9 cellular contexts compared by ENCODE assay signal in the genomic region with DNA sequence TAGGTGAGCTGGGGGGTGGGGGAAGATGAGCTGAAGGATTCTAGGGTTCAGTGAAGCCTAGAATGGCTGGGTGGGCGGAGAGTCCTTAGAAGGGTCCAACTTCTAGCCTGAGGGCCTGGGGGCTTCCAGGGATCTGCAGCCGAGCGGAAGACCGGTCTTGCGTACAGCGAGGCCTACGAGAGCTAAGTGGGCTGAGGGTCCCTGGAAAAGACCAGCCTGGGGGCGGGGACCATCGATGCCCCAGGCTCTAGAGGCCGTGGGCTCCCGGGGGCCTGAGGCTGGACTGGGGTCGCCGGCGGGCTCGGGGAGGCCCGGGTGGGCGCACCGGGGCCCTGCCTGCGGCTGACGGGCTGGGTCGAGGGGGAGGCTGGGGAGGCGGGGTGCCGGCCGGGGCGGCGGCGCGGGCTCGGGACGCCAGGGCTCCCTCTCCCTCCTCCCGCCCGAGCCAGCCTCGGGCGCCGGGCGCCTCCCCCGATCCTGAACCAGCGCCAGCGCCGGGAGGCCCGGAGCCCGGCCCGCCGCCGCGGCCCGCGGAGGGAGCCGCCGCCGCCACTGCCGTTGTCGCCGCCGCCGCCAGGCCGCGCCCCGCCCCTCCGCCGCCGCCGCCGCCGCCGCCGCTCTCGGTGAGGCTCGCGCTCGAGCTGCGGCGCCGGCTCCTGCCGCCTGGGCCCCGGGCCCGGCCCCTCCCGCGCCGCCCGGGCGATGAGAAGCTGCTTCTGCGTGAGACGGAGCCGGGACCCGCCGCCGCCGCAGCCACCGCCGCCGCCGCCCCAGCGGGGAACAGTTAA. TPM values are rescaled to one million over a fixed set of nuclear protein-coding genes. Genes with fewer than 3 reads are reported as not detected.
DNase-seq lines count a peak whose midpoint lies in the region; ATAC-seq, FAIRE-seq and TF ChIP-seq lines count a peak whose summit lies in the region.
"Had no signal": no experiment of that assay in that cellular context is flagged by ENCODE, and none has a peak within 500 bp of the region (broad histone marks: within the 10 kb centered on the region; RNA-seq: fewer than 3 reads in every experiment).

MVB12B (plus strand) TSS at position 602 of the 788 bp plus-strand sequence; CDS start at position 703, 101 bp downstream.

- no peak for FAIRE-seq in pancreas (lab: Jason Lieb, UNC)
- FAIRE-seq: endometrium had no signal

- H3K27me3 ChIP-seq in pancreas (no peaks in the 10 kb centered on the region), vagina (no peaks in the 10 kb centered on the region)

- H3K27ac ChIP-seq in pancreas: peak within 1 kb of the TSS in 1 of 4 donors; percentile 31
- peak within 1 kb of the TSS; percentile 93 for H3K27ac ChIP-seq in vagina

- DNase-seq in GM19240 (ENCODE audit: insufficient read length, low spot score) (peak; percentile 32), RKO (ENCODE audit: low spot score) (peak; percentile 59), head of caudate nucleus (peak in 33 of 42 donors; percentile 25 to 83 (median 67)), pancreas (peak in 5 of 6 donors; percentile 35 to 81 (median 63)), vagina (ENCODE audit: extremely low spot score in 2 of 2) (no peak)
- peak; percentile 64 for DNase-seq in activated naive CD4-positive, alpha-beta T cell treated with anti-CD3 and anti-CD28 coated beads, Interleukin-2, amount 50 U/mL, for 16 hours

- no peak for TF ChIP-seq POLR2A in vagina (IDR thresholded peaks at IDR 0.05)

- H3K9me3 ChIP-seq in pancreas: no peaks in the 10 kb centered on the region
- H3K9me3 ChIP-seq in vagina: peaks cover 7% of the 10 kb centered on the region

- peak within 1 kb of the TSS; percentile 35 to 64 (median 58) for H3K4me3 ChIP-seq in pancreas
- H3K4me3 ChIP-seq in vagina: peak within 1 kb of the TSS; percentile 63 to 81

- H3K4me1 ChIP-seq in pancreas (peaks cover 0 to 6% (median 0%) of the 10 kb centered on the region in 3 donors), vagina (peaks cover 44% of the 10 kb centered on the region)

- 6 to 20% methylated on average over 28 to 91 of the region's 94 CpGs for whole genome bisulfite sequencing in pancreas, 2 donors

- no peak for TF ChIP-seq CTCF in pancreas (IDR thresholded peaks at IDR 0.05)
- TF ChIP-seq CTCF in vagina (IDR thresholded peaks at IDR 0.05): no peak

- peak; percentile 69 to 87 (median 76) for ATAC-seq in pancreas
- ATAC-seq in HG03460 (IDR thresholded peaks at IDR 0.05; ENCODE audit: unreplicated experiment): no peak
- ATAC-seq in GM21619 (IDR thresholded peaks at IDR 0.05; ENCODE audit: unreplicated experiment): no peak

- H3K36me3 ChIP-seq in pancreas: no peaks in the 10 kb centered on the region
- no peaks in the 10 kb centered on the region for H3K36me3 ChIP-seq in vagina

- intact Hi-C loops in head of caudate nucleus (cut with DNase I): no loop called here
- intact Hi-C loops in pancreas (cut with DNase I): no loop called here
- intact Hi-C loops in vagina (cut with DNase I): no loop called here

RNA-seq across cellular contexts. Expression of gene MVB12B, which starts in this region (rescaled TPM):
- 1 to 10 TPM; 2.6 to 6.7 (median 4.2) TPM for total RNA-seq in pancreas
- polyA plus RNA-seq in pancreas: 1 to 10 TPM; 2.7 to 2.9 TPM
- 16.5 TPM for total RNA-seq in vagina

Comparison
In these comparisons a context has a peak if more than half of its experiments do, and no peak if none do; other contexts are left out.
1. DNase-seq: peak in GM19240 (single experiment), RKO (single experiment), activated naive CD4-positive, alpha-beta T cell treated with anti-CD3 and anti-CD28 coated beads, Interleukin-2, amount 50 U/mL, for 16 hours (single experiment), head of caudate nucleus (33 of 42) and pancreas (5 of 6); none in vagina (0 of 2).
2. ATAC-seq: peak in pancreas (4 of 4); none in HG03460 (single experiment) and GM21619 (single experiment).